11 cellular contexts compared by ENCODE assay signal in genomic region chr19:19040417-19040816, GRCh38. TPM values are rescaled to one million over a fixed set of nuclear protein-coding genes. Genes with fewer than 3 reads are reported as not detected.
DNase-seq lines count a peak whose midpoint lies in the region; ATAC-seq and TF ChIP-seq lines count a peak whose summit lies in the region.
"Had no signal": no experiment of that assay in that cellular context is flagged by ENCODE, and none has a peak within 500 bp of the region (broad histone marks: within the 10 kb centered on the region; RNA-seq: fewer than 3 reads in every experiment).

No MANE protein-coding gene starts in this region.

- peak overlapping the region; percentile 88 for H3K27ac Mint-ChIP-seq in chondrocyte (ENCODE audit: unreplicated experiment)
- H3K27ac Mint-ChIP-seq in activated T-helper 2 cell treated with anti-CD3 and anti-CD28 coated beads, Interferon-gamma antibody, Interleukin-2, Interleukin-4, amounts not matched to agents 10 μg/mL and 5 μg/mL and 100 μg/mL, durations not matched to agents 14 hours and 24 hours and 36 hours: no peak overlapping the region
- H3K27ac Mint-ChIP-seq: dendritic cell treated with granulocyte-macrophage colony-stimulating factor and Interleukin-4, amounts not matched to agents 40 ng/mL and 50 ng/mL, for 4 days; WTC11 had no signal

- H3K9me3 ChIP-seq in AG04450 (ENCODE audit: control insufficient read depth, insufficient read depth, low read length): peaks cover 6% of the 10 kb centered on the region; the same call in 1 of the 2 replicates
- peaks cover 7 to 20% of the 10 kb centered on the region in 2 donors for H3K9me3 ChIP-seq in neuronal stem cell (replicated peaks in 1 of 2; ENCODE audit: control insufficient read depth in 2 of 2, insufficient read depth in 1 of 2, low read depth in 1 of 2, low read length in 2 of 2)

- H2BK12ac ChIP-seq in neuronal stem cell (ENCODE audit: low read length): no peak overlapping the region

- WGBS in neuronal stem cell (ENCODE audit: extremely low coverage in 2 of 2, insufficient read length in 2 of 2, insufficient replicate concordance in 1 of 2), 2 donors: no CpG with 5 or more reads among the region's 7 CpGs

- H3K9ac ChIP-seq in neuronal stem cell (ENCODE audit: low read depth, low read length, poor library complexity): no peak overlapping the region

- no peak for ATAC-seq in GM19035 (IDR thresholded peaks at IDR 0.05; ENCODE audit: unreplicated experiment)
- ATAC-seq: WTC11 had no signal

- no peak overlapping the region for H3K14ac ChIP-seq in neuronal stem cell (ENCODE audit: low read length)

- no peaks in the 10 kb centered on the region for H3K27me3 ChIP-seq in AG04450 (ENCODE audit: control insufficient read depth, insufficient read depth, low read length)
- H3K27me3 ChIP-seq in neuronal stem cell (ENCODE audit: control insufficient read depth in 3 of 3, insufficient read depth in 3 of 3, low read depth in 1 of 3, low read length in 3 of 3): no peaks in the 10 kb centered on the region

- H4K91ac ChIP-seq in neuronal stem cell (ENCODE audit: low read depth, low read length, poor library complexity): no peak overlapping the region

- CTCF ChIA-PET in AG04450 (lab: Charles Lee): interaction anchor here (0.6 to 1.0 kb wide), 3 partner anchors 11 to 27 kb away, joined by 3 to 5 read pairs (median 3); partner anchors contain the start of gene SLC25A42

- H3K4me2 ChIP-seq in neuronal stem cell (ENCODE audit: insufficient read depth, low read length, poor library complexity, severe bottlenecking): no peak overlapping the region

- POLR2A ChIA-PET in AG04450 (lab: Yijun Ruan, JAX): interaction anchor here (0.7 kb wide), 1 partner anchor 1825 kb away, joined by 3 read pairs; no protein-coding TSS in a partner anchor

- no peak overlapping the region for H3K23ac ChIP-seq in neuronal stem cell (ENCODE audit: low read depth, low read length, poor library complexity)

- TF ChIP-seq CTCF in AG04450 (IDR thresholded peaks at IDR 0.05; ENCODE audit: low read depth, low read length): no peak
- TF ChIP-seq CTCF in chondrocyte (IDR thresholded peaks at IDR 0.05): no peak

- H3K4me3 Mint-ChIP-seq in chondrocyte (ENCODE audit: unreplicated experiment): no peak overlapping the region
- H3K4me3 Mint-ChIP-seq in activated T-helper 2 cell treated with anti-CD3 and anti-CD28 coated beads, Interferon-gamma antibody, Interleukin-2, Interleukin-4, amounts not matched to agents 10 μg/mL and 5 μg/mL and 100 μg/mL, durations not matched to agents 14 hours and 24 hours and 36 hours (ENCODE audit: low read depth): no peak overlapping the region
- H3K4me3 Mint-ChIP-seq: dendritic cell treated with granulocyte-macrophage colony-stimulating factor and Interleukin-4, amounts not matched to agents 40 ng/mL and 50 ng/mL, for 4 days; WTC11 had no signal

- H2AFZ ChIP-seq in neuronal stem cell (ENCODE audit: low read length): no peak overlapping the region

- H3K4ac ChIP-seq in neuronal stem cell (ENCODE audit: low read length): no peak overlapping the region

- H4K8ac ChIP-seq in neuronal stem cell (ENCODE audit: low read depth, low read length): no peak overlapping the region

- DNase-seq in AG04450 (ENCODE audit: low read depth, low spot score) (peak; percentile 80), HuH-7.5 (ENCODE audit: low spot score) (peak; percentile 68), chondrocyte (ENCODE audit: low spot score) (no peak), myocyte (ENCODE audit: low read depth) (peak; percentile 30), neuronal stem cell (ENCODE audit: low spot score) (no peak)
- no peak for DNase-seq in effector CD8-positive, alpha-beta T cell (lab: John Stamatoyannopoulos, UW)
- DNase-seq in activated T-helper 2 cell treated with anti-CD3 and anti-CD28 coated beads, Interferon-gamma antibody, Interleukin-2, Interleukin-4, amounts not matched to agents 10 μg/mL and 5 μg/mL and 100 μg/mL, durations not matched to agents 14 hours and 24 hours and 36 hours (ENCODE audit: low spot score): no peak
- DNase-seq: NCI-H2107 had no signal

- no peak overlapping the region for H2BK120ac ChIP-seq in neuronal stem cell (ENCODE audit: low read depth, low read length)

- H3K9me3 Mint-ChIP-seq in chondrocyte (ENCODE audit: low read depth): no peaks in the 10 kb centered on the region
- H3K9me3 Mint-ChIP-seq in activated T-helper 2 cell treated with anti-CD3 and anti-CD28 coated beads, Interferon-gamma antibody, Interleukin-2, Interleukin-4, amounts not matched to agents 10 μg/mL and 5 μg/mL and 100 μg/mL, durations not matched to agents 14 hours and 24 hours and 36 hours: no peaks in the 10 kb centered on the region
- H3K9me3 Mint-ChIP-seq: dendritic cell treated with granulocyte-macrophage colony-stimulating factor and Interleukin-4, amounts not matched to agents 40 ng/mL and 50 ng/mL, for 4 days had no signal

- no peak overlapping the region for H2AK5ac ChIP-seq in neuronal stem cell (ENCODE audit: low read depth, low read length)

- H3K79me1 ChIP-seq in neuronal stem cell (ENCODE audit: low read depth, low read length): peaks cover 8% of the 10 kb centered on the region

- peaks cover 15% of the 10 kb centered on the region for H3K4me1 Mint-ChIP-seq in chondrocyte (ENCODE audit: low read depth)
- peaks cover 23% of the 10 kb centered on the region for H3K4me1 Mint-ChIP-seq in activated T-helper 2 cell treated with anti-CD3 and anti-CD28 coated beads, Interferon-gamma antibody, Interleukin-2, Interleukin-4, amounts not matched to agents 10 μg/mL and 5 μg/mL and 100 μg/mL, durations not matched to agents 14 hours and 24 hours and 36 hours (ENCODE audit: low read depth)
- H3K4me1 Mint-ChIP-seq: WTC11 had no signal

- no peaks in the 10 kb centered on the region for H3K4me1 ChIP-seq in neuronal stem cell (ENCODE audit: control insufficient read depth in 2 of 2, insufficient read depth in 1 of 2, low read depth in 1 of 2, low read length in 2 of 2)

- H3K27me3 Mint-ChIP-seq in chondrocyte (ENCODE audit: low read depth): no peaks in the 10 kb centered on the region
- H3K27me3 Mint-ChIP-seq in activated T-helper 2 cell treated with anti-CD3 and anti-CD28 coated beads, Interferon-gamma antibody, Interleukin-2, Interleukin-4, amounts not matched to agents 10 μg/mL and 5 μg/mL and 100 μg/mL, durations not matched to agents 14 hours and 24 hours and 36 hours (ENCODE audit: low read depth): no peaks in the 10 kb centered on the region
- H3K27me3 Mint-ChIP-seq: dendritic cell treated with granulocyte-macrophage colony-stimulating factor and Interleukin-4, amounts not matched to agents 40 ng/mL and 50 ng/mL, for 4 days had no signal

- H3K4me3 ChIP-seq in AG04450 (ENCODE audit: low read depth, low read length) (no peak overlapping the region), neuronal stem cell (ENCODE audit: low read length in 2 of 2) (no peak overlapping the region)

- H2BK5ac ChIP-seq in neuronal stem cell (ENCODE audit: low read length): no peak overlapping the region

- intact Hi-C loops in activated T-helper 2 cell treated with anti-CD3 and anti-CD28 coated beads, Interferon-gamma antibody, Interleukin-2, Interleukin-4, amounts not matched to agents 10 μg/mL and 5 μg/mL and 100 μg/mL, durations not matched to agents 14 hours and 24 hours and 36 hours (cut with micrococcal nuclease): no loop called here

- H3K36me3 Mint-ChIP-seq in chondrocyte (ENCODE audit: low read depth): peaks cover 8% of the 10 kb centered on the region
- H3K36me3 Mint-ChIP-seq in activated T-helper 2 cell treated with anti-CD3 and anti-CD28 coated beads, Interferon-gamma antibody, Interleukin-2, Interleukin-4, amounts not matched to agents 10 μg/mL and 5 μg/mL and 100 μg/mL, durations not matched to agents 14 hours and 24 hours and 36 hours (ENCODE audit: low read depth): peaks cover 47% of the 10 kb centered on the region

- H2BK15ac ChIP-seq in neuronal stem cell (ENCODE audit: low read length): no peak overlapping the region

- no peak overlapping the region for H3K18ac ChIP-seq in neuronal stem cell (ENCODE audit: low read length)

- H3K27ac ChIP-seq in AG04450 (ENCODE audit: low read depth, low read length) (no peak overlapping the region), neuronal stem cell (replicated peaks; ENCODE audit: low read length) (no peak overlapping the region)

- peaks cover 24 to 68% of the 10 kb centered on the region in 2 donors for H3K36me3 ChIP-seq in neuronal stem cell (replicated peaks in 1 of 2; ENCODE audit: control insufficient read depth in 2 of 2, insufficient read depth in 2 of 2, low read length in 2 of 2)

RNA-seq across cellular contexts. Expression of gene ARMC6, which starts 7.0 kb away (rescaled TPM):
- polyA plus RNA-seq in AG04450 (2011; rRNA removed): 18.9 and 26.4 TPM in 2 replicates
- polyA minus RNA-seq in AG04450 (2011; rRNA and poly(A)+ RNA removed): 26.9 and 38.1 TPM in 2 replicates
- total RNA-seq in chondrocyte (24.6 to 36.1 TPM (median 26.8 TPM) in 3 replicates), myocyte (51.4 and 55.8 TPM in 2 replicates)
- 28.6 TPM for polyA plus RNA-seq in myocyte (2012)
- polyA plus RNA-seq in neuronal stem cell (2013, experiment 1 of 2): 15.0 TPM
- 14.5 TPM for polyA plus RNA-seq in neuronal stem cell (2013, experiment 2 of 2)
- total RNA-seq in activated T-helper 2 cell treated with anti-CD3 and anti-CD28 coated beads, Interferon-gamma antibody, Interleukin-2, Interleukin-4, amounts not matched to agents 10 μg/mL and 5 μg/mL and 100 μg/mL, durations not matched to agents 14 hours and 24 hours and 36 hours: 44.9 and 53.9 TPM in 2 replicates

RNA-seq across cellular contexts. Expression of gene SUGP2, which starts 7.1 kb away (rescaled TPM):
- polyA plus RNA-seq in AG04450 (2011; rRNA removed): 39.2 and 44.2 TPM in 2 replicates
- 24.9 and 29.3 TPM in 2 replicates for polyA minus RNA-seq in AG04450 (2011; rRNA and poly(A)+ RNA removed)
- total RNA-seq in chondrocyte (63.8 to 87.4 TPM (median 66.4 TPM) in 3 replicates), myocyte (90.9 and 101 TPM in 2 replicates)
- 63.8 TPM for polyA plus RNA-seq in myocyte (2012)
- polyA plus RNA-seq in neuronal stem cell (2013, experiment 1 of 2): 103 TPM
- polyA plus RNA-seq in neuronal stem cell (2013, experiment 2 of 2): 101 TPM
- total RNA-seq in activated T-helper 2 cell treated with anti-CD3 and anti-CD28 coated beads, Interferon-gamma antibody, Interleukin-2, Interleukin-4, amounts not matched to agents 10 μg/mL and 5 μg/mL and 100 μg/mL, durations not matched to agents 14 hours and 24 hours and 36 hours: 129 and 140 TPM in 2 replicates

RNA-seq across cellular contexts. Expression of gene SLC25A42, which starts 23.4 kb away (rescaled TPM):
- polyA plus RNA-seq in AG04450 (2011; rRNA removed): 3.7 and 4.8 TPM in 2 replicates
- polyA minus RNA-seq in AG04450 (2011; rRNA and poly(A)+ RNA removed): 4.8 and 8.8 TPM in 2 replicates
- total RNA-seq in chondrocyte: 8.2 to 13.0 TPM (median 8.9 TPM) in 3 replicates
- total RNA-seq in myocyte: 24.6 and 28.1 TPM in 2 replicates
- polyA plus RNA-seq in myocyte (2012): 11.5 TPM
- polyA plus RNA-seq in neuronal stem cell (2013, experiment 1 of 2): 6.8 TPM
- 7.2 TPM for polyA plus RNA-seq in neuronal stem cell (2013, experiment 2 of 2)
- 9.1 and 9.2 TPM in 2 replicates for total RNA-seq in activated T-helper 2 cell treated with anti-CD3 and anti-CD28 coated beads, Interferon-gamma antibody, Interleukin-2, Interleukin-4, amounts not matched to agents 10 μg/mL and 5 μg/mL and 100 μg/mL, durations not matched to agents 14 hours and 24 hours and 36 hours

Comparison
In these comparisons a context has a peak if more than half of its experiments do, and no peak if none do; other contexts are left out.
1. DNase-seq: peak in AG04450 (single experiment), HuH-7.5 (single experiment) and myocyte (single experiment); none in chondrocyte (single experiment), neuronal stem cell (single experiment), effector CD8-positive, alpha-beta T cell (single experiment) and activated T-helper 2 cell treated with anti-CD3 and anti-CD28 coated beads, Interferon-gamma antibody, Interleukin-2, Interleukin-4, amounts not matched to agents 10 μg/mL and 5 μg/mL and 100 μg/mL, durations not matched to agents 14 hours and 24 hours and 36 hours (single experiment).